In the genomic region with DNA sequence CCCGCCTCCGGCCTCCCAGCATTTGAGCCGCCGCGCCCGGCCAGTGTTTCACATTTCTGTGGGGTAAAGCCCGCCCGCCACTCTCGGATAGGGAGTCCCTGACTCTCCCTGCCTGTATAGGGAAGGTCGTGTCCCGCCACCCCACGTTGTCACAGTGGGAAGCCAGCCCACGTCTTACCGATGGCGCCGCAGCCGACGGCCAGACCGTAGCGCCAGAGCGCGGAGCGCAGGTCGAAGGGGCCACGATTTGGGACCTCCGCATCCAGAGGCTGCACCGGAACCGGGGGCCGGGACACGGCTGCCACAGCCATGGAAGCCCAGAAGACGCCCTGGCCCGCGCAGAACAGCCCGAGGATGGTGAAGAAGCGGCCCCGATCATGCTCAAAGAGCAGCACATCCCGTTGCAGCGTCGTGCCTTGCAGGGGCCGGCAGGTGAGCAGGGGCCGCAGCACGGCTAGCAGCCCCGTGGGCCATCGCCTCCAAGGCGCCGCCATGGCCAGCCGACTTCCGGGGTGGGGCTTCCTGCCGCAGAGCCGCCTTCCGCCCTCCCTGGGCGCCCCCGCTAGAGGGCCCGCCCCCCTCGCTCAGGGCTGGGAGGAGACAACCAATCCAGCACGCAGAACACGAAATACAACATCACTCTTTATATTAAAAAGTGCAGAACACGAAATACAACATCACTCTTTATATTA, we compare ENCODE assay signal across 2 cellular contexts.
TF ChIP-seq lines count a peak whose summit lies in the region.

A gene with protein sequence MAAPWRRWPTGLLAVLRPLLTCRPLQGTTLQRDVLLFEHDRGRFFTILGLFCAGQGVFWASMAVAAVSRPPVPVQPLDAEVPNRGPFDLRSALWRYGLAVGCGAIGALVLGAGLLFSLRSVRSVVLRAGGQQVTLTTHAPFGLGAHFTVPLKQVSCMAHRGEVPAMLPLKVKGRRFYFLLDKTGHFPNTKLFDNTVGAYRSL (minus strand): TSS at position 506 of the 692 bp plus-strand sequence. CDS start 12 bp downstream, at position 494.

TF ChIP-seq in GM23338, 12 proteins besides CTCF, POLR2A, EP300 and RAD21:
- no peak for TF ChIP-seq ZNF114 (CRISPR knock-in tag; IDR thresholded peaks at IDR 0.05)
- TF ChIP-seq, protein P1, sequence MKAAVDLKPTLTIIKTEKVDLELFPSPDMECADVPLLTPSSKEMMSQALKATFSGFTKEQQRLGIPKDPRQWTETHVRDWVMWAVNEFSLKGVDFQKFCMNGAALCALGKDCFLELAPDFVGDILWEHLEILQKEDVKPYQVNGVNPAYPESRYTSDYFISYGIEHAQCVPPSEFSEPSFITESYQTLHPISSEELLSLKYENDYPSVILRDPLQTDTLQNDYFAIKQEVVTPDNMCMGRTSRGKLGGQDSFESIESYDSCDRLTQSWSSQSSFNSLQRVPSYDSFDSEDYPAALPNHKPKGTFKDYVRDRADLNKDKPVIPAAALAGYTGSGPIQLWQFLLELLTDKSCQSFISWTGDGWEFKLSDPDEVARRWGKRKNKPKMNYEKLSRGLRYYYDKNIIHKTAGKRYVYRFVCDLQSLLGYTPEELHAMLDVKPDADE (IDR thresholded peaks at IDR 0.05): peak; percentile 82
- no peak for TF ChIP-seq STAT1 (IDR thresholded peaks at IDR 0.05; ENCODE audit: unreplicated experiment)
- TF ChIP-seq ZNF331 (CRISPR knock-in tag; IDR thresholded peaks at IDR 0.05; ENCODE audit: low read depth): no peak
- TF ChIP-seq, protein P2, sequence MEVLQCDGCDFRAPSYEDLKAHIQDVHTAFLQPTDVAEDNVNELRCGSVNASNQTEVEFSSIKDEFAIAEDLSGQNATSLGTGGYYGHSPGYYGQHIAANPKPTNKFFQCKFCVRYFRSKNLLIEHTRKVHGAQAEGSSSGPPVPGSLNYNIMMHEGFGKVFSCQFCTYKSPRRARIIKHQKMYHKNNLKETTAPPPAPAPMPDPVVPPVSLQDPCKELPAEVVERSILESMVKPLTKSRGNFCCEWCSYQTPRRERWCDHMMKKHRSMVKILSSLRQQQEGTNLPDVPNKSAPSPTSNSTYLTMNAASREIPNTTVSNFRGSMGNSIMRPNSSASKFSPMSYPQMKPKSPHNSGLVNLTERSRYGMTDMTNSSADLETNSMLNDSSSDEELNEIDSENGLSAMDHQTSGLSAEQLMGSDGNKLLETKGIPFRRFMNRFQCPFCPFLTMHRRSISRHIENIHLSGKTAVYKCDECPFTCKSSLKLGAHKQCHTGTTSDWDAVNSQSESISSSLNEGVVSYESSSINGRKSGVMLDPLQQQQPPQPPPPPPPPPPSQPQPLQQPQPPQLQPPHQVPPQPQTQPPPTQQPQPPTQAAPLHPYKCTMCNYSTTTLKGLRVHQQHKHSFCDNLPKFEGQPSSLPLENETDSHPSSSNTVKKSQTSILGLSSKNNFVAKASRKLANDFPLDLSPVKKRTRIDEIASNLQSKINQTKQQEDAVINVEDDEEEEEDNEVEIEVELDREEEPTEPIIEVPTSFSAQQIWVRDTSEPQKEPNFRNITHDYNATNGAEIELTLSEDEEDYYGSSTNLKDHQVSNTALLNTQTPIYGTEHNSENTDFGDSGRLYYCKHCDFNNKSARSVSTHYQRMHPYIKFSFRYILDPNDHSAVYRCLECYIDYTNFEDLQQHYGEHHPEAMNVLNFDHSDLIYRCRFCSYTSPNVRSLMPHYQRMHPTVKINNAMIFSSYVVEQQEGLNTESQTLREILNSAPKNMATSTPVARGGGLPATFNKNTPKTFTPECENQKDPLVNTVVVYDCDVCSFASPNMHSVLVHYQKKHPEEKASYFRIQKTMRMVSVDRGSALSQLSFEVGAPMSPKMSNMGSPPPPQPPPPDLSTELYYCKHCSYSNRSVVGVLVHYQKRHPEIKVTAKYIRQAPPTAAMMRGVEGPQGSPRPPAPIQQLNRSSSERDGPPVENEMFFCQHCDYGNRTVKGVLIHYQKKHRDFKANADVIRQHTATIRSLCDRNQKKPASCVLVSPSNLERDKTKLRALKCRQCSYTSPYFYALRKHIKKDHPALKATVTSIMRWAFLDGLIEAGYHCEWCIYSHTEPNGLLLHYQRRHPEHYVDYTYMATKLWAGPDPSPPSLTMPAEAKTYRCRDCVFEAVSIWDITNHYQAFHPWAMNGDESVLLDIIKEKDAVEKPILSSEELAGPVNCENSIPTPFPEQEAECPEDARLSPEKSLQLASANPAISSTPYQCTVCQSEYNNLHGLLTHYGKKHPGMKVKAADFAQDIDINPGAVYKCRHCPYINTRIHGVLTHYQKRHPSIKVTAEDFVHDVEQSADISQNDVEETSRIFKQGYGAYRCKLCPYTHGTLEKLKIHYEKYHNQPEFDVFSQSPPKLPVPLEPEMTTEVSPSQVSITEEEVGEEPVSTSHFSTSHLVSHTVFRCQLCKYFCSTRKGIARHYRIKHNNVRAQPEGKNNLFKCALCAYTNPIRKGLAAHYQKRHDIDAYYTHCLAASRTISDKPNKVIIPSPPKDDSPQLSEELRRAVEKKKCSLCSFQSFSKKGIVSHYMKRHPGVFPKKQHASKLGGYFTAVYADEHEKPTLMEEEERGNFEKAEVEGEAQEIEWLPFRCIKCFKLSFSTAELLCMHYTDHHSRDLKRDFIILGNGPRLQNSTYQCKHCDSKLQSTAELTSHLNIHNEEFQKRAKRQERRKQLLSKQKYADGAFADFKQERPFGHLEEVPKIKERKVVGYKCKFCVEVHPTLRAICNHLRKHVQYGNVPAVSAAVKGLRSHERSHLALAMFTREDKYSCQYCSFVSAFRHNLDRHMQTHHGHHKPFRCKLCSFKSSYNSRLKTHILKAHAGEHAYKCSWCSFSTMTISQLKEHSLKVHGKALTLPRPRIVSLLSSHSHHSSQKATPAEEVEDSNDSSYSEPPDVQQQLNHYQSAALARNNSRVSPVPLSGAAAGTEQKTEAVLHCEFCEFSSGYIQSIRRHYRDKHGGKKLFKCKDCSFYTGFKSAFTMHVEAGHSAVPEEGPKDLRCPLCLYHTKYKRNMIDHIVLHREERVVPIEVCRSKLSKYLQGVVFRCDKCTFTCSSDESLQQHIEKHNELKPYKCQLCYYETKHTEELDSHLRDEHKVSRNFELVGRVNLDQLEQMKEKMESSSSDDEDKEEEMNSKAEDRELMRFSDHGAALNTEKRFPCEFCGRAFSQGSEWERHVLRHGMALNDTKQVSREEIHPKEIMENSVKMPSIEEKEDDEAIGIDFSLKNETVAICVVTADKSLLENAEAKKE (CRISPR knock-in tag; IDR thresholded peaks at IDR 0.05): no peak
- TF ChIP-seq NANOG (IDR thresholded peaks at IDR 0.05; ENCODE audit: borderline replicate concordance): no peak
- peak; percentile 97 for TF ChIP-seq POLR2AphosphoS5 (IDR thresholded peaks at IDR 0.05; ENCODE audit: low read depth)
- peak; percentile 38; the same call in 1 of the 2 replicates for TF ChIP-seq CREB1 (CRISPR knock-in tag; IDR thresholded peaks at IDR 0.05; ENCODE audit: low read depth)
- TF ChIP-seq EZH2 (IDR thresholded peaks at IDR 0.05; ENCODE audit: low read depth, unreplicated experiment): no peak

TF ChIP-seq in SK-N-SH, 30 proteins besides CTCF, POLR2A, EP300 and RAD21 (continues in another document):
- TF ChIP-seq MEF2A (IDR thresholded peaks at IDR 0.05; ENCODE audit: borderline replicate concordance, low read depth) (no peak), CHD2 (IDR thresholded peaks at IDR 0.05; ENCODE audit: low read length, partially characterized antibody) (no peak), GATA2 (CRISPR knock-in tag; IDR thresholded peaks at IDR 0.05) (no peak), SMC3 (IDR thresholded peaks at IDR 0.05; ENCODE audit: low read depth, low read length) (no peak), NRF1 (IDR thresholded peaks at IDR 0.05; ENCODE audit: low read depth, low read length) (no peak), EZH2phosphoT487 (IDR thresholded peaks at IDR 0.05; ENCODE audit: borderline replicate concordance, low read depth) (no peak), POLR2AphosphoS5 (IDR thresholded peaks at IDR 0.05; ENCODE audit: low read depth, low read length) (peak; percentile 94), JUND (IDR thresholded peaks at IDR 0.05) (no peak), NFIC (IDR thresholded peaks at IDR 0.05; ENCODE audit: borderline replicate concordance) (no peak), FOXJ3 (CRISPR knock-in tag; IDR thresholded peaks at IDR 0.05) (no peak), YY1 (IDR thresholded peaks at IDR 0.05; ENCODE audit: low read depth) (peak; percentile 91), ELF1 (IDR thresholded peaks at IDR 0.05) (peak; percentile 74), FOXM1 (IDR thresholded peaks at IDR 0.05; ENCODE audit: low read depth) (no peak), RCOR1 (IDR thresholded peaks at IDR 0.05; ENCODE audit: low read length) (no peak), MXI1 (IDR thresholded peaks at IDR 0.05; ENCODE audit: low read depth, low read length) (no peak), SIN3A (IDR thresholded peaks at IDR 0.05; ENCODE audit: borderline replicate concordance, low read depth, low read length) (peak; percentile 29; the same call in 1 of the 2 replicates), TCF12 (IDR thresholded peaks at IDR 0.05) (no peak), TAF1 (IDR thresholded peaks at IDR 0.05; ENCODE audit: borderline replicate concordance, low read depth, low read length) (peak; percentile 92), GABPA (IDR thresholded peaks at IDR 0.05; ENCODE audit: low read depth) (peak; percentile 85)
- TF ChIP-seq, protein P3, sequence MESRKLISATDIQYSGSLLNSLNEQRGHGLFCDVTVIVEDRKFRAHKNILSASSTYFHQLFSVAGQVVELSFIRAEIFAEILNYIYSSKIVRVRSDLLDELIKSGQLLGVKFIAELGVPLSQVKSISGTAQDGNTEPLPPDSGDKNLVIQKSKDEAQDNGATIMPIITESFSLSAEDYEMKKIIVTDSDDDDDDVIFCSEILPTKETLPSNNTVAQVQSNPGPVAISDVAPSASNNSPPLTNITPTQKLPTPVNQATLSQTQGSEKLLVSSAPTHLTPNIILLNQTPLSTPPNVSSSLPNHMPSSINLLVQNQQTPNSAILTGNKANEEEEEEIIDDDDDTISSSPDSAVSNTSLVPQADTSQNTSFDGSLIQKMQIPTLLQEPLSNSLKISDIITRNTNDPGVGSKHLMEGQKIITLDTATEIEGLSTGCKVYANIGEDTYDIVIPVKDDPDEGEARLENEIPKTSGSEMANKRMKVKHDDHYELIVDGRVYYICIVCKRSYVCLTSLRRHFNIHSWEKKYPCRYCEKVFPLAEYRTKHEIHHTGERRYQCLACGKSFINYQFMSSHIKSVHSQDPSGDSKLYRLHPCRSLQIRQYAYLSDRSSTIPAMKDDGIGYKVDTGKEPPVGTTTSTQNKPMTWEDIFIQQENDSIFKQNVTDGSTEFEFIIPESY (IDR thresholded peaks at IDR 0.05; ENCODE audit: borderline replicate concordance, low read depth): 0 out of 2 replicates have a peak, but pooled peaks have one; percentile 26
- TF ChIP-seq, protein P4, sequence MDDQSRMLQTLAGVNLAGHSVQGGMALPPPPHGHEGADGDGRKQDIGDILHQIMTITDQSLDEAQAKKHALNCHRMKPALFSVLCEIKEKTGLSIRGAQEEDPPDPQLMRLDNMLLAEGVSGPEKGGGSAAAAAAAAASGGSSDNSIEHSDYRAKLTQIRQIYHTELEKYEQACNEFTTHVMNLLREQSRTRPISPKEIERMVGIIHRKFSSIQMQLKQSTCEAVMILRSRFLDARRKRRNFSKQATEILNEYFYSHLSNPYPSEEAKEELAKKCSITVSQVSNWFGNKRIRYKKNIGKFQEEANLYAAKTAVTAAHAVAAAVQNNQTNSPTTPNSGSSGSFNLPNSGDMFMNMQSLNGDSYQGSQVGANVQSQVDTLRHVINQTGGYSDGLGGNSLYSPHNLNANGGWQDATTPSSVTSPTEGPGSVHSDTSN (IDR thresholded peaks at IDR 0.05): peak; percentile 17; the same call in 1 of the 2 replicates
- TF ChIP-seq, protein P5, sequence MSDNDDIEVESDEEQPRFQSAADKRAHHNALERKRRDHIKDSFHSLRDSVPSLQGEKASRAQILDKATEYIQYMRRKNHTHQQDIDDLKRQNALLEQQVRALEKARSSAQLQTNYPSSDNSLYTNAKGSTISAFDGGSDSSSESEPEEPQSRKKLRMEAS (IDR thresholded peaks at IDR 0.05; ENCODE audit: low read depth): no peak
- TF ChIP-seq, protein P6, sequence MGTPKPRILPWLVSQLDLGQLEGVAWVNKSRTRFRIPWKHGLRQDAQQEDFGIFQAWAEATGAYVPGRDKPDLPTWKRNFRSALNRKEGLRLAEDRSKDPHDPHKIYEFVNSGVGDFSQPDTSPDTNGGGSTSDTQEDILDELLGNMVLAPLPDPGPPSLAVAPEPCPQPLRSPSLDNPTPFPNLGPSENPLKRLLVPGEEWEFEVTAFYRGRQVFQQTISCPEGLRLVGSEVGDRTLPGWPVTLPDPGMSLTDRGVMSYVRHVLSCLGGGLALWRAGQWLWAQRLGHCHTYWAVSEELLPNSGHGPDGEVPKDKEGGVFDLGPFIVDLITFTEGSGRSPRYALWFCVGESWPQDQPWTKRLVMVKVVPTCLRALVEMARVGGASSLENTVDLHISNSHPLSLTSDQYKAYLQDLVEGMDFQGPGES (IDR thresholded peaks at IDR 0.05; ENCODE audit: low read depth, low read length): no peak
- TF ChIP-seq, protein P7, sequence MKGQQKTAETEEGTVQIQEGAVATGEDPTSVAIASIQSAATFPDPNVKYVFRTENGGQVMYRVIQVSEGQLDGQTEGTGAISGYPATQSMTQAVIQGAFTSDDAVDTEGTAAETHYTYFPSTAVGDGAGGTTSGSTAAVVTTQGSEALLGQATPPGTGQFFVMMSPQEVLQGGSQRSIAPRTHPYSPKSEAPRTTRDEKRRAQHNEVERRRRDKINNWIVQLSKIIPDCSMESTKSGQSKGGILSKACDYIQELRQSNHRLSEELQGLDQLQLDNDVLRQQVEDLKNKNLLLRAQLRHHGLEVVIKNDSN (IDR thresholded peaks at IDR 0.05; ENCODE audit: borderline replicate concordance, low read depth): no peak
- TF ChIP-seq, protein P8, sequence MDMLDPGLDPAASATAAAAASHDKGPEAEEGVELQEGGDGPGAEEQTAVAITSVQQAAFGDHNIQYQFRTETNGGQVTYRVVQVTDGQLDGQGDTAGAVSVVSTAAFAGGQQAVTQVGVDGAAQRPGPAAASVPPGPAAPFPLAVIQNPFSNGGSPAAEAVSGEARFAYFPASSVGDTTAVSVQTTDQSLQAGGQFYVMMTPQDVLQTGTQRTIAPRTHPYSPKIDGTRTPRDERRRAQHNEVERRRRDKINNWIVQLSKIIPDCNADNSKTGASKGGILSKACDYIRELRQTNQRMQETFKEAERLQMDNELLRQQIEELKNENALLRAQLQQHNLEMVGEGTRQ (IDR thresholded peaks at IDR 0.05; ENCODE audit: borderline replicate concordance, low read depth, low read length): no peak
- TF ChIP-seq, protein P9, sequence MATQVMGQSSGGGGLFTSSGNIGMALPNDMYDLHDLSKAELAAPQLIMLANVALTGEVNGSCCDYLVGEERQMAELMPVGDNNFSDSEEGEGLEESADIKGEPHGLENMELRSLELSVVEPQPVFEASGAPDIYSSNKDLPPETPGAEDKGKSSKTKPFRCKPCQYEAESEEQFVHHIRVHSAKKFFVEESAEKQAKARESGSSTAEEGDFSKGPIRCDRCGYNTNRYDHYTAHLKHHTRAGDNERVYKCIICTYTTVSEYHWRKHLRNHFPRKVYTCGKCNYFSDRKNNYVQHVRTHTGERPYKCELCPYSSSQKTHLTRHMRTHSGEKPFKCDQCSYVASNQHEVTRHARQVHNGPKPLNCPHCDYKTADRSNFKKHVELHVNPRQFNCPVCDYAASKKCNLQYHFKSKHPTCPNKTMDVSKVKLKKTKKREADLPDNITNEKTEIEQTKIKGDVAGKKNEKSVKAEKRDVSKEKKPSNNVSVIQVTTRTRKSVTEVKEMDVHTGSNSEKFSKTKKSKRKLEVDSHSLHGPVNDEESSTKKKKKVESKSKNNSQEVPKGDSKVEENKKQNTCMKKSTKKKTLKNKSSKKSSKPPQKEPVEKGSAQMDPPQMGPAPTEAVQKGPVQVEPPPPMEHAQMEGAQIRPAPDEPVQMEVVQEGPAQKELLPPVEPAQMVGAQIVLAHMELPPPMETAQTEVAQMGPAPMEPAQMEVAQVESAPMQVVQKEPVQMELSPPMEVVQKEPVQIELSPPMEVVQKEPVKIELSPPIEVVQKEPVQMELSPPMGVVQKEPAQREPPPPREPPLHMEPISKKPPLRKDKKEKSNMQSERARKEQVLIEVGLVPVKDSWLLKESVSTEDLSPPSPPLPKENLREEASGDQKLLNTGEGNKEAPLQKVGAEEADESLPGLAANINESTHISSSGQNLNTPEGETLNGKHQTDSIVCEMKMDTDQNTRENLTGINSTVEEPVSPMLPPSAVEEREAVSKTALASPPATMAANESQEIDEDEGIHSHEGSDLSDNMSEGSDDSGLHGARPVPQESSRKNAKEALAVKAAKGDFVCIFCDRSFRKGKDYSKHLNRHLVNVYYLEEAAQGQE (IDR thresholded peaks at IDR 0.05; ENCODE audit: low read depth, low read length): peak; percentile 8; the same call in 1 of the 2 replicates
